ENCODE assay signal across 21 cellular contexts in the genomic region with DNA sequence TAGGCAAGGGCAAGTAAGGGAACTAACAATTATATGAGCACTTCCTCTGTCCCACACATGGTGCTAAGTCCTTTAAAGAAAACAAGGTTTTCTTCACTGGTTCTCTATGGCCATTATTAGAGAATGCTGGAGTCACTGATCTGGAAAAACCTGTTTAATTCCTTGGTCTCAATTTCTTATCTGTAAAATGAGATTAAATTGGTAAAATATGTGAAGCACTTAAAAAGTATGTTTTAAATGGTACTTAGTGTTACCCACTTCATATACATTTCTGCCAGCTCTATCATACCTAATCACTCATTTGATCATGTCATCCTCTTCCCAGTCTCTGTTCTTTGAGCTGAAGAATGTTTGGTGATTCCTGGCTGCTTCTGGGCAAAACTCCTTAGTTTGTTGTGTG. TPM values are rescaled to one million over a fixed set of nuclear protein-coding genes. Genes with fewer than 3 reads are reported as not detected.
DNase-seq lines count a peak whose midpoint lies in the region; ATAC-seq, FAIRE-seq and TF ChIP-seq lines count a peak whose summit lies in the region.
"Had no signal": no experiment of that assay in that cellular context is flagged by ENCODE, and none has a peak within 500 bp of the region (broad histone marks: within the 10 kb centered on the region; RNA-seq: fewer than 3 reads in every experiment).

No MANE protein-coding gene starts in this region.

- H3K9ac ChIP-seq in SK-N-SH (no peak overlapping the region), astrocyte (ENCODE audit: low read length) (no peak overlapping the region)
- H3K9ac ChIP-seq: KMS-11 had no signal

- H3K36me3 ChIP-seq in SK-N-SH (replicated peaks in 1 of 2; ENCODE audit: control insufficient read depth in 1 of 2, insufficient read depth in 2 of 2, low read length in 1 of 2) (no peaks in the 10 kb centered on the region), astrocyte (ENCODE audit: insufficient read depth, low read length) (no peaks in the 10 kb centered on the region)

- TF ChIP-seq CTCF in SK-N-SH (IDR thresholded peaks at IDR 0.05) = no peak
- TF ChIP-seq CTCF in astrocyte (IDR thresholded peaks at IDR 0.05; ENCODE audit: insufficient read depth, low read depth, low read length) = no peak
- no peak for TF ChIP-seq CTCF in progenitor cell of endocrine pancreas (IDR thresholded peaks at IDR 0.05; ENCODE audit: unreplicated experiment)

- H3K4me3 Mint-ChIP-seq in astrocyte (ENCODE audit: unreplicated experiment) = no peak overlapping the region
- H3K4me3 Mint-ChIP-seq in progenitor cell of endocrine pancreas (ENCODE audit: low read depth) = no peak overlapping the region
- H3K4me3 Mint-ChIP-seq: H9 had no signal

- H3K4me1 Mint-ChIP-seq in astrocyte (ENCODE audit: low read depth, unreplicated experiment) (peaks cover 25% of the 10 kb centered on the region), progenitor cell of endocrine pancreas (ENCODE audit: low read depth) (peaks cover 45% of the 10 kb centered on the region)

- DNase-seq in SK-N-SH (no peak), HT-29 (ENCODE audit: low spot score) (peak; percentile 32), astrocyte (ENCODE audit: low read depth) (peak; percentile 7), progenitor cell of endocrine pancreas (ENCODE audit: low spot score, unreplicated experiment) (no peak), DMS153 treated with DMSO at 0.1 percent for 48 hours (lab: John Stamatoyannopoulos, UW; ENCODE audit: unreplicated experiment) (no peak), DMS 273 (lab: John Stamatoyannopoulos, UW; ENCODE audit: unreplicated experiment) (no peak)
- no peak for DNase-seq in stimulated activated CD4-positive, alpha-beta T cell treated with anti-CD3 and anti-CD28 coated beads, Interleukin-1b, Interleukin-23, amount 100 ng/mL, for 48 hours
- DNase-seq: EL, H9, MM.1S, NCI-H1105 treated with DMSO at 0.1 percent for 48 hours, NCI-H187 treated with DMSO at 0.1 percent for 48 hours, NCI-H2171, NCI-H446 treated with DMSO at 0.1 percent for 48 hours, NCI-H82, SIG-M5 had no signal

- no peak for TF ChIP-seq RAD21 in SK-N-SH (IDR thresholded peaks at IDR 0.05; ENCODE audit: low read length)

- no peak overlapping the region for H2AFZ ChIP-seq in SK-N-SH (ENCODE audit: low read depth)
- no peak overlapping the region for H2AFZ ChIP-seq in astrocyte (ENCODE audit: low read depth, low read length)

- ATAC-seq in SK-N-SH treated with all-trans-retinoic acid at 6 μM for 48 hours = no peak
- ATAC-seq: HepG2 had no signal

- H3K27ac ChIP-seq in SK-N-SH (ENCODE audit: low read depth in 2 of 2, low read length in 1 of 2) (no peak overlapping the region), astrocyte (ENCODE audit: low read depth, low read length) (no peak overlapping the region)
- H3K27ac ChIP-seq: 22Rv1, C4-2B, KMS-11 had no signal

- H3K27me3 Mint-ChIP-seq in astrocyte (ENCODE audit: low read depth, unreplicated experiment) = no peaks in the 10 kb centered on the region
- no peaks in the 10 kb centered on the region for H3K27me3 Mint-ChIP-seq in progenitor cell of endocrine pancreas

- H3K9me3 ChIP-seq in SK-N-SH (no peaks in the 10 kb centered on the region), astrocyte (ENCODE audit: insufficient read depth, low read depth, low read length) (no peaks in the 10 kb centered on the region)

- peaks cover 10% of the 10 kb centered on the region for H3F3A ChIP-seq in SK-N-SH (replicated peaks; ENCODE audit: insufficient read depth)

- no peaks in the 10 kb centered on the region for H3K9me3 Mint-ChIP-seq in astrocyte (ENCODE audit: unreplicated experiment)
- H3K9me3 Mint-ChIP-seq in progenitor cell of endocrine pancreas (ENCODE audit: low read depth) = no peaks in the 10 kb centered on the region
- H3K9me3 Mint-ChIP-seq: H9 had no signal

- no peak for TF ChIP-seq EP300 in SK-N-SH (IDR thresholded peaks at IDR 0.05; ENCODE audit: borderline replicate concordance in 1 of 2, low read depth in 1 of 2, low read length in 1 of 2)

- FAIRE-seq in astrocyte (lab: Jason Lieb, UNC) = no peak
- FAIRE-seq: HepG2 had no signal

- H3K79me2 ChIP-seq in SK-N-SH (ENCODE audit: insufficient read depth) (peaks cover 96% of the 10 kb centered on the region), astrocyte (ENCODE audit: insufficient read depth, low read length) (peaks cover 85% of the 10 kb centered on the region)

- no peaks in the 10 kb centered on the region for H3K27me3 ChIP-seq in SK-N-SH (ENCODE audit: insufficient read depth)
- H3K27me3 ChIP-seq in astrocyte (ENCODE audit: insufficient read depth, low read length) = no peaks in the 10 kb centered on the region

- H3K36me3 Mint-ChIP-seq in astrocyte (ENCODE audit: low read depth, unreplicated experiment) = peaks cover 2% of the 10 kb centered on the region
- no peaks in the 10 kb centered on the region for H3K36me3 Mint-ChIP-seq in progenitor cell of endocrine pancreas (ENCODE audit: insufficient read depth)

- H3K9me2 ChIP-seq in SK-N-SH = no peaks in the 10 kb centered on the region

- H3K27ac Mint-ChIP-seq in astrocyte (ENCODE audit: unreplicated experiment) (no peak overlapping the region), progenitor cell of endocrine pancreas (peak overlapping the region; percentile 22)
- H3K27ac Mint-ChIP-seq: H9 had no signal

- H3K4me2 ChIP-seq in SK-N-SH = no peak overlapping the region
- H3K4me2 ChIP-seq in astrocyte (ENCODE audit: low read length) = no peak overlapping the region
- H3K4me2 ChIP-seq: KMS-11 had no signal

- CTCF ChIA-PET in SK-N-SH (lab: Yijun Ruan, JAX) = interaction anchor here (1.2 to 1.6 kb wide), 2 partner anchors 10 to 52 kb away, joined by 3 to 4 read pairs; no protein-coding TSS in a partner anchor

- POLR2A ChIA-PET in SK-N-SH (lab: Yijun Ruan, JAX) = no interaction called here

- H4K20me1 ChIP-seq in SK-N-SH (ENCODE audit: insufficient read depth) (peaks cover 40% of the 10 kb centered on the region), astrocyte (ENCODE audit: insufficient read depth, low read length) (peaks cover 77% of the 10 kb centered on the region)

- H3K4me3 ChIP-seq in SK-N-SH (ENCODE audit: low read depth in 2 of 2, low read length in 1 of 2) (no peak overlapping the region), astrocyte (ENCODE audit: insufficient read depth, low read depth, low read length) (no peak overlapping the region)

- peaks cover 25 to 27% of the 10 kb centered on the region in 2 experiments; a peak in 3 of 4 replicates for H3K4me1 ChIP-seq in SK-N-SH (ENCODE audit: control insufficient read depth in 1 of 2, insufficient read depth in 2 of 2, low read depth in 1 of 2, low read length in 1 of 2)
- H3K4me1 ChIP-seq in astrocyte (ENCODE audit: insufficient read depth, low read length) = peaks cover 16% of the 10 kb centered on the region

TF ChIP-seq in SK-N-SH treated with all-trans-retinoic acid at 6 μM for 48 hours, 23 proteins besides CTCF, POLR2A, EP300 and RAD21:
- no peak for TF ChIP-seq ESRRG (CRISPR knock-in tag; IDR thresholded peaks at IDR 0.05)
- TF ChIP-seq BACH2 (CRISPR knock-in tag; IDR thresholded peaks at IDR 0.05; ENCODE audit: borderline replicate concordance) = no peak
- TF ChIP-seq ISL1 (CRISPR knock-in tag; IDR thresholded peaks at IDR 0.05) = peak; percentile 66
TF ChIP-seq in SK-N-SH treated with all-trans-retinoic acid at 6 μM for 48 hours: peak in this region for 1.

TF ChIP-seq in SK-N-SH, 30 proteins besides CTCF, POLR2A, EP300 and RAD21:
- TF ChIP-seq IRF3 (IDR thresholded peaks at IDR 0.05; ENCODE audit: low read depth, low read length) (no peak), TEAD4 (IDR thresholded peaks at IDR 0.05; ENCODE audit: borderline replicate concordance, insufficient read depth) (no peak), MAX (IDR thresholded peaks at IDR 0.05; ENCODE audit: low read depth) (no peak), CHD2 (IDR thresholded peaks at IDR 0.05; ENCODE audit: low read length, partially characterized antibody) (no peak), ELF1 (IDR thresholded peaks at IDR 0.05) (no peak), NRF1 (IDR thresholded peaks at IDR 0.05; ENCODE audit: low read depth, low read length) (no peak), POLR2AphosphoS5 (IDR thresholded peaks at IDR 0.05; ENCODE audit: low read depth, low read length) (no peak)
- TF ChIP-seq, protein P1, sequence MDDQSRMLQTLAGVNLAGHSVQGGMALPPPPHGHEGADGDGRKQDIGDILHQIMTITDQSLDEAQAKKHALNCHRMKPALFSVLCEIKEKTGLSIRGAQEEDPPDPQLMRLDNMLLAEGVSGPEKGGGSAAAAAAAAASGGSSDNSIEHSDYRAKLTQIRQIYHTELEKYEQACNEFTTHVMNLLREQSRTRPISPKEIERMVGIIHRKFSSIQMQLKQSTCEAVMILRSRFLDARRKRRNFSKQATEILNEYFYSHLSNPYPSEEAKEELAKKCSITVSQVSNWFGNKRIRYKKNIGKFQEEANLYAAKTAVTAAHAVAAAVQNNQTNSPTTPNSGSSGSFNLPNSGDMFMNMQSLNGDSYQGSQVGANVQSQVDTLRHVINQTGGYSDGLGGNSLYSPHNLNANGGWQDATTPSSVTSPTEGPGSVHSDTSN (IDR thresholded peaks at IDR 0.05) = no peak

RNA-seq across cellular contexts. Expression of gene LRCH1, which starts 39.4 kb away (rescaled TPM):
- 5.5 and 7.8 TPM in 2 replicates for polyA plus RNA-seq in SK-N-SH (2012; rRNA removed)
- 6.8 and 7.0 TPM in 2 replicates for polyA plus RNA-seq in SK-N-SH (2012; cell fraction: cytosol; rRNA removed)
- 5.0 and 9.5 TPM in 2 replicates for polyA plus RNA-seq in SK-N-SH (2012; cell fraction: nucleus; rRNA removed)
- 12.7 and 13.5 TPM in 2 replicates for total RNA-seq in HT-29 (2014; rRNA removed; shearing (Covaris generic))
- total RNA-seq in astrocyte (17.4 and 17.7 TPM in 2 replicates), progenitor cell of endocrine pancreas (17.9 and 18.3 TPM in 2 replicates)

Comparison
In these comparisons a context has a peak if more than half of its experiments do, and no peak if none do; other contexts are left out.
1. DNase-seq: peak in HT-29 (single experiment) and astrocyte (single experiment); none in SK-N-SH (single experiment), progenitor cell of endocrine pancreas (single experiment), stimulated activated CD4-positive, alpha-beta T cell treated with anti-CD3 and anti-CD28 coated beads, Interleukin-1b, Interleukin-23, amount 100 ng/mL, for 48 hours (single experiment), DMS153 treated with DMSO at 0.1 percent for 48 hours (single experiment) and DMS 273 (single experiment).